ENCODE assay signal across 8 cellular contexts in the genomic region with DNA sequence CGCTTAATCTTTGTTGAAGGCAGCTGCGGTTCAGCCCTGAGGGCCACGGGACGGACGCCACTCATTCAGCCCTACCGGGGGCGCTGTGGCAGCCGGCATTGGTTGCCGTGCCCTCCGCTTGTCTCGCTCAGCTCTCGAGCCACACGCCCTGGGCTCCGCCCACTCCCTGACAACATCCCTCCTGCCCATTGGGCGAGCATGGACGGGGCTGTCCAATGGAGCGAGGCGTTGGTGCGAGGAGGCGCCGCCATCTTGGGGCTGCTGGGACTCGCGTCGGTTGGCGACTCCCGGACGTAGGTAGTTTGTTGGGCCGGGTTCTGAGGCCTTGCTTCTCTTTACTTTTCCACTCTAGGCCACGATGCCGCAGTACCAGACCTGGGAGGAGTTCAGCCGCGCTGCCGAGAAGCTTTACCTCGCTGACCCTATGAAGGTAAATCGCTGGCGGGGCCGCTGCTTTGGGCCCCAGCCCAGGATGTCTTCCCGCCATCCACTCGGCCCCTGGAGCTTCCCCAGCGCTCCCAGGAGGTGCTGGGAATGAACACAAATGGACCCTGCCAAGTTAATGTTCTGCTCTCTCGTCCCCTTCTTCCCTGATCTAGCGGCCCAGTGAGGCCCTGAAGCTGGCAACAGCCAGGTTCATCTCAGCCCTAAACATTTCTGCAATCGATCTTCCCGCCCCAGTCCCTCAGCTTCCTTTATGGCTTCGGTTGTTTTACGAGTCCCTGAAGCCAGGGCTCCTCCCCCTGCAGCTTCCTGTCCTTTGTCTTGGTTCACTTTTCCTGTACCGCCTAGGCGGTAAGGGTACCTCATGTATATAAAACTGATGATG. TPM values are rescaled to one million over a fixed set of nuclear protein-coding genes. Genes with fewer than 3 reads are reported as not detected.
A peak's percentile ranks its signal among the peaks of the same experiment; 100 is the strongest.
DNase-seq lines count a peak whose midpoint lies in the region; ATAC-seq, FAIRE-seq and TF ChIP-seq lines count a peak whose summit lies in the region.

A gene with protein sequence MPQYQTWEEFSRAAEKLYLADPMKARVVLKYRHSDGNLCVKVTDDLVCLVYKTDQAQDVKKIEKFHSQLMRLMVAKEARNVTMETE (plus strand): TSS at position 244 of the 829 bp plus-strand sequence. CDS start 115 bp downstream, at position 359.

- peak; percentile 99 for ATAC-seq in GM21367 (IDR thresholded peaks at IDR 0.05; ENCODE audit: unreplicated experiment)

- no peaks in the 10 kb centered on the region for H3K27me3 ChIP-seq in endodermal cell (ENCODE audit: control insufficient read depth, insufficient read depth, low read length, poor library complexity, severe bottlenecking)
- H3K27me3 ChIP-seq in mesendoderm (ENCODE audit: insufficient read depth, low read length, poor library complexity): no peaks in the 10 kb centered on the region

- peaks cover 32% of the 10 kb centered on the region for H3K4me1 Mint-ChIP-seq in endodermal cell

- no peak within 1 kb of the TSS for H3K4me3 Mint-ChIP-seq in endodermal cell

- H2AK5ac ChIP-seq in mesendoderm (ENCODE audit: low read length): peak within 1 kb of the TSS; percentile 97

- no peaks in the 10 kb centered on the region for H3K9me3 ChIP-seq in endodermal cell (ENCODE audit: control insufficient read depth, low read length)

- no peak within 1 kb of the TSS for H2BK120ac ChIP-seq in mesendoderm (ENCODE audit: low read depth, low read length)

- H2BK5ac ChIP-seq in mesendoderm (ENCODE audit: low read length): peak within 1 kb of the TSS; percentile 91

- H3K79me2 ChIP-seq in mesendoderm (ENCODE audit: control insufficient read depth, insufficient read depth, low read length): peaks cover 42% of the 10 kb centered on the region

- in situ Hi-C loops in Caki2 (cut with HindIII; ENCODE audit: low pct_unique_long_range_greater_than_20kb, low sequenced_read_pairs): loop anchor here (10.0 kb wide), 1 partner anchor 283 kb away; no protein-coding TSS in a partner anchor

- peak within 1 kb of the TSS; percentile 41 for H3K4me2 ChIP-seq in mesendoderm (ENCODE audit: low read length)

- peak within 1 kb of the TSS; percentile 100 for H3K56ac ChIP-seq in mesendoderm (ENCODE audit: low read length)

- no peak within 1 kb of the TSS for H2BK15ac ChIP-seq in mesendoderm (replicated peaks; ENCODE audit: low read depth)

- no peaks in the 10 kb centered on the region for H3K9me3 Mint-ChIP-seq in endodermal cell

- H3K79me1 ChIP-seq in mesendoderm (ENCODE audit: low read length): peaks cover 3% of the 10 kb centered on the region

- no peaks in the 10 kb centered on the region for H3K27me3 Mint-ChIP-seq in endodermal cell (ENCODE audit: insufficient read depth)

- peak; percentile 91 for TF ChIP-seq CTCF in endodermal cell (conservative IDR thresholded peaks at IDR 0.05)

- H3K4me1 ChIP-seq in endodermal cell (ENCODE audit: control insufficient read depth, insufficient read depth, low read length) (peaks cover 4% of the 10 kb centered on the region), mesendoderm (ENCODE audit: control insufficient read depth, low read depth, low read length) (peaks cover 5% of the 10 kb centered on the region)

- peak within 1 kb of the TSS; percentile 93 for H3K27ac ChIP-seq in endodermal cell (ENCODE audit: low read depth, low read length)
- H3K27ac ChIP-seq in mesendoderm (ENCODE audit: low read depth, low read length): peak within 1 kb of the TSS; percentile 83

- H3K18ac ChIP-seq in mesendoderm (ENCODE audit: low read length): peak within 1 kb of the TSS; percentile 57

- peaks cover 26% of the 10 kb centered on the region for H3K36me3 ChIP-seq in endodermal cell (ENCODE audit: control insufficient read depth, insufficient read depth, low read length)
- peaks cover 2% of the 10 kb centered on the region for H3K36me3 ChIP-seq in mesendoderm (ENCODE audit: control insufficient read depth, insufficient read depth, low read length)

- DNase-seq in Caki2 (ENCODE audit: low read depth) (peak; percentile 98), HTR-8/SVneo (ENCODE audit: insufficient read length, low spot score) (peak; percentile 99), NOMO-1 treated with DMSO at 0.1 percent for 48 hours (lab: John Stamatoyannopoulos, UW; ENCODE audit: unreplicated experiment) (peak; percentile 98), endodermal cell (peak; percentile 100), mesendoderm (peak; percentile 100)
- DNase-seq in activated CD8-positive, alpha-beta memory T cell treated with anti-CD3 and anti-CD28 coated beads for 48 hours (ENCODE audit: low read depth in 2 of 3, low spot score in 2 of 3): peak; percentile 90 to 94 (median 94)
- DNase-seq in stimulated activated CD8-positive, alpha-beta memory T cell treated with anti-CD3 and anti-CD28 coated beads, Interleukin-15, amount 100 ng/mL, for 1 hour (ENCODE audit: low read depth): peak; percentile 97

- no peak within 1 kb of the TSS for H3K27ac Mint-ChIP-seq in endodermal cell

- H3K9ac ChIP-seq in endodermal cell (ENCODE audit: extremely low read depth, low read length, poor library complexity, severe bottlenecking) (peak within 1 kb of the TSS; percentile 81), mesendoderm (ENCODE audit: low read length) (peak within 1 kb of the TSS; percentile 98)

- no peak within 1 kb of the TSS for H4K8ac ChIP-seq in mesendoderm (ENCODE audit: low read depth, low read length)

- WGBS in endodermal cell (ENCODE audit: insufficient coverage in 1 of 2, insufficient read length in 1 of 2), 2 experiments: 0% methylated on average over 14 to 45 of the region's 48 CpGs
- WGBS in mesendoderm (ENCODE audit: extremely low coverage, insufficient coverage, low lambda C conversion rate): no CpG with 5 or more reads among the region's 48 CpGs

- H3K36me3 Mint-ChIP-seq in endodermal cell (ENCODE audit: low read depth): peaks cover 24% of the 10 kb centered on the region

- FAIRE-seq in HTR-8/SVneo (lab: Jason Lieb, UNC): peak; percentile 100

- peak within 1 kb of the TSS; percentile 94 for H3K23ac ChIP-seq in mesendoderm (ENCODE audit: low read length)

- H3K4ac ChIP-seq in mesendoderm (ENCODE audit: low read depth, low read length): no peak within 1 kb of the TSS

- peak within 1 kb of the TSS; percentile 78 for H4K5ac ChIP-seq in mesendoderm (ENCODE audit: low read length)

- H3K4me3 ChIP-seq in endodermal cell (ENCODE audit: low read length) (peak within 1 kb of the TSS; percentile 92), mesendoderm (ENCODE audit: low read length) (peak within 1 kb of the TSS; percentile 97)

RNA-seq across cellular contexts. Expression of the gene that starts here (rescaled TPM):
- total RNA-seq in Caki2 (2014; rRNA removed; shearing (Covaris generic); ENCODE audit: low replicate concordance): 368 and 386 TPM in 2 replicates
- total RNA-seq in endodermal cell: 100 to 1,000 TPM; 286 to 319 TPM
- 488 TPM for polyA plus RNA-seq in endodermal cell (2013, experiment 1 of 2)
- polyA plus RNA-seq in endodermal cell (2013, experiment 2 of 2): 479 TPM
- 397 TPM for polyA plus RNA-seq in mesendoderm (2013, experiment 1 of 2)
- polyA plus RNA-seq in mesendoderm (2013, experiment 2 of 2): 387 TPM

Comparison
In these comparisons a context has a peak if more than half of its experiments do, and no peak if none do; other contexts are left out.
1. Peak in every context shown above with its lines: DNase-seq, ATAC-seq, H3K4me3 ChIP-seq and H3K27ac ChIP-seq.